Comparison of ENCODE assay signal across 8 cellular contexts in genomic region chr4:140757220-140757607, GRCh38. TPM values are rescaled to one million over a fixed set of nuclear protein-coding genes. Genes with fewer than 3 reads are reported as not detected.
DNase-seq lines count a peak whose midpoint lies in the region; ATAC-seq, FAIRE-seq and TF ChIP-seq lines count a peak whose summit lies in the region.

No MANE protein-coding gene starts in this region.

- no peak for FAIRE-seq in small intestine (lab: Jason Lieb, UNC)

- peak overlapping the region in 6 of 8 donors; percentile 13 to 61 (median 34) for H3K4me3 Mint-ChIP-seq in CD4-positive, alpha-beta memory T cell

- TF ChIP-seq CTCF in RWPE2 (IDR thresholded peaks at IDR 0.05; ENCODE audit: poor library complexity, severe bottlenecking) (no peak), fibroblast of lung (conservative IDR thresholded peaks at IDR 0.05 in 1 of 2, IDR thresholded peaks at IDR 0.05 in 1 of 2; ENCODE audit: low read depth in 1 of 2, low read length in 2 of 2) (no peak), ovary (IDR thresholded peaks at IDR 0.05) (no peak)

- 1 to 8% (median 6%) methylated on average over 4 of the region's 4 CpGs for WGBS in ovary, 3 donors
- WGBS in small intestine, 3 donors = 6 to 20% (median 11%) methylated on average over 4 of the region's 4 CpGs

- no peaks in the 10 kb centered on the region for H3K36me3 ChIP-seq in CD4-positive, alpha-beta memory T cell (ENCODE audit: insufficient read depth, low read length)
- H3K36me3 ChIP-seq in RWPE2 (ENCODE audit: low read depth) = no peaks in the 10 kb centered on the region
- H3K36me3 ChIP-seq in fibroblast of lung (ENCODE audit: control insufficient read depth, insufficient read depth, low read length) = no peaks in the 10 kb centered on the region
- H3K36me3 ChIP-seq in ovary = no peaks in the 10 kb centered on the region
- no peaks in the 10 kb centered on the region for H3K36me3 ChIP-seq in small intestine (ENCODE audit: control insufficient read depth in 2 of 2, insufficient read depth in 2 of 2, low read length in 2 of 2)

- H3K4me3 ChIP-seq in CD4-positive, alpha-beta memory T cell (ENCODE audit: low read length in 2 of 2) = no peak overlapping the region
- H3K4me3 ChIP-seq in RWPE2 (ENCODE audit: severe bottlenecking) (peak overlapping the region; percentile 79), fibroblast of lung (replicated peaks in 1 of 4; ENCODE audit: control extremely low read depth in 1 of 4, insufficient read depth in 1 of 4, low read depth in 3 of 4, low read length in 4 of 4) (peak overlapping the region; percentile 67 to 88 (median 76)), ovary (peak overlapping the region; percentile 69), small intestine (ENCODE audit: low read depth in 1 of 2, low read length in 2 of 2) (no peak overlapping the region)

- DNase-seq in CD4-positive, alpha-beta memory T cell = no peak
- DNase-seq in RWPE2 (ENCODE audit: low spot score) (no peak), fibroblast of lung (ENCODE audit: low read depth in 2 of 2) (no peak), ovary (no peak), posterior cingulate gyrus (no peak), small intestine (no peak), LoVo (ENCODE audit: low spot score) (no peak)

- H3K79me2 ChIP-seq in fibroblast of lung (ENCODE audit: control insufficient read depth, insufficient read depth, low read length) = peaks cover 22% of the 10 kb centered on the region

- no peak overlapping the region for H3K9ac ChIP-seq in fibroblast of lung (ENCODE audit: insufficient read depth, low read length)

- H3K4me1 Mint-ChIP-seq in CD4-positive, alpha-beta memory T cell = peaks cover 5 to 17% (median 10%) of the 10 kb centered on the region in 4 donors

- intact Hi-C loops in CD4-positive, alpha-beta memory T cell (cut with micrococcal nuclease) = no loop called here
- intact Hi-C loops in ovary (cut with DNase I) (loop anchor here in 2 of 4 donors (5.0 to 10.0 kb wide), 2 partner anchors 112 to 115 kb away; no protein-coding TSS in a partner anchor), posterior cingulate gyrus (cut with DNase I) (no loop called here)

- CTCF ChIA-PET in CD4-positive, alpha-beta memory T cell (lab: Charles Lee; ENCODE audit: partially characterized antibody) = interaction anchor here (0.7 kb wide), 1 partner anchor 171 kb away, joined by 4 read pairs; no protein-coding TSS in a partner anchor

- no peak for ATAC-seq in RWPE2 (ENCODE audit: low read depth)
- no peak for ATAC-seq in HG02588 (IDR thresholded peaks at IDR 0.05; ENCODE audit: unreplicated experiment)

- POLR2A ChIA-PET in CD4-positive, alpha-beta memory T cell (lab: Charles Lee; ENCODE audit: partially characterized antibody) = interaction anchor here (0.6 kb wide), 1 partner anchor 1256 kb away, joined by 5 read pairs; no protein-coding TSS in a partner anchor

- peaks cover 0 to 8% (median 3%) of the 10 kb centered on the region in 8 donors for H3K9me3 Mint-ChIP-seq in CD4-positive, alpha-beta memory T cell

- H3K9me3 ChIP-seq in CD4-positive, alpha-beta memory T cell (ENCODE audit: control insufficient read depth in 1 of 2, low read length in 2 of 2) = no peaks in the 10 kb centered on the region
- no peaks in the 10 kb centered on the region for H3K9me3 ChIP-seq in RWPE2 (ENCODE audit: severe bottlenecking)
- no peaks in the 10 kb centered on the region for H3K9me3 ChIP-seq in fibroblast of lung (ENCODE audit: control insufficient read depth, insufficient read depth, low read depth, low read length)
- no peaks in the 10 kb centered on the region for H3K9me3 ChIP-seq in ovary
- no peaks in the 10 kb centered on the region for H3K9me3 ChIP-seq in small intestine (ENCODE audit: control insufficient read depth, low read depth)

- H4K20me1 ChIP-seq in fibroblast of lung (ENCODE audit: control insufficient read depth, extremely low read depth, insufficient read depth, low read length) = no peaks in the 10 kb centered on the region

- no peak for TF ChIP-seq POLR2A in ovary (IDR thresholded peaks at IDR 0.05)

- H3K4me2 ChIP-seq in fibroblast of lung (ENCODE audit: extremely low read depth, insufficient read depth, low read length) = peak overlapping the region; percentile 55

- no peak overlapping the region for H3K27ac ChIP-seq in CD4-positive, alpha-beta memory T cell (ENCODE audit: low read depth, low read length)
- H3K27ac ChIP-seq in RWPE2 (ENCODE audit: poor library complexity, severe bottlenecking) = peak overlapping the region; percentile 61
- no peak overlapping the region for H3K27ac ChIP-seq in fibroblast of lung (ENCODE audit: insufficient read depth, low read length)
- H3K27ac ChIP-seq in ovary = peak overlapping the region in 1 of 2 donors; percentile 87
- H3K27ac ChIP-seq in small intestine (ENCODE audit: low read depth in 1 of 2, low read length in 1 of 2) = peak overlapping the region in 1 of 2 donors; percentile 99

- H3K36me3 Mint-ChIP-seq in CD4-positive, alpha-beta memory T cell = no peaks in the 10 kb centered on the region

- TF ChIP-seq EP300 in ovary (IDR thresholded peaks at IDR 0.05) = no peak

- no peak overlapping the region for H2AFZ ChIP-seq in fibroblast of lung (ENCODE audit: low read length)

- H3K4me1 ChIP-seq in CD4-positive, alpha-beta memory T cell (ENCODE audit: insufficient read depth, low read length) = peaks cover 5% of the 10 kb centered on the region
- no peaks in the 10 kb centered on the region for H3K4me1 ChIP-seq in RWPE2 (ENCODE audit: insufficient read depth, poor library complexity, severe bottlenecking)
- no peaks in the 10 kb centered on the region for H3K4me1 ChIP-seq in fibroblast of lung (ENCODE audit: control insufficient read depth, extremely low read depth, insufficient read depth, low read length)
- no peaks in the 10 kb centered on the region for H3K4me1 ChIP-seq in ovary (ENCODE audit: insufficient read depth)
- peaks cover 0 to 3% of the 10 kb centered on the region in 2 donors for H3K4me1 ChIP-seq in small intestine (ENCODE audit: control insufficient read depth in 2 of 2, insufficient read depth in 1 of 2, low read depth in 1 of 2, low read length in 1 of 2)

- H3K27me3 ChIP-seq in CD4-positive, alpha-beta memory T cell (ENCODE audit: insufficient read depth, low read length) = peaks cover 4% of the 10 kb centered on the region
- no peaks in the 10 kb centered on the region for H3K27me3 ChIP-seq in RWPE2 (ENCODE audit: insufficient read depth, poor library complexity, severe bottlenecking)
- no peaks in the 10 kb centered on the region for H3K27me3 ChIP-seq in fibroblast of lung (ENCODE audit: control insufficient read depth, insufficient read depth, low read length)
- no peaks in the 10 kb centered on the region for H3K27me3 ChIP-seq in ovary
- H3K27me3 ChIP-seq in small intestine (ENCODE audit: control insufficient read depth in 2 of 2, insufficient read depth in 2 of 2, low read length in 2 of 2) = no peaks in the 10 kb centered on the region

- H3K27me3 Mint-ChIP-seq in CD4-positive, alpha-beta memory T cell = peaks cover 40 to 45% of the 10 kb centered on the region in 2 donors

- no peak overlapping the region for H3K27ac Mint-ChIP-seq in CD4-positive, alpha-beta memory T cell

RNA-seq across cellular contexts. Expression of gene TBC1D9, which starts 1.0 kb away (rescaled TPM):
- under 1 TPM; 0.38 to 0.67 TPM for total RNA-seq in CD4-positive, alpha-beta memory T cell
- under 1 TPM in 1 of 2 donors, not detected in 1; 0.34 TPM for polyA plus RNA-seq in CD4-positive, alpha-beta memory T cell
- total RNA-seq in fibroblast of lung = 25.4 and 36.3 TPM in 2 replicates
- 17.3 and 18.6 TPM in 2 replicates for polyA plus RNA-seq in fibroblast of lung
- 13.2 and 14.7 TPM in 2 replicates for polyA plus RNA-seq in fibroblast of lung (2012)
- polyA minus RNA-seq in fibroblast of lung (ENCODE audit: low replicate concordance) = 20.5 and 40.4 TPM in 2 replicates
- total RNA-seq in ovary = 10 to 100 TPM; 14.9 to 28.8 (median 21.4) TPM
- 10 to 100 TPM; 13.2 to 24.0 TPM for polyA plus RNA-seq in ovary
- 10 to 100 TPM in 2 of 3 donors, 1 to 10 TPM in 1; 6.8 to 11.4 (median 10.1) TPM for polyA plus RNA-seq in small intestine

Comparison
In these comparisons a context has a peak if more than half of its experiments do, and no peak if none do; other contexts are left out.
1. H3K4me3 ChIP-seq: peak in RWPE2 (single experiment), fibroblast of lung (4 of 4) and ovary (single experiment); none in CD4-positive, alpha-beta memory T cell (0 of 2) and small intestine (0 of 2).
2. RNA of gene TBC1D9, which starts 1.0 kb away (polyA plus RNA-seq): 13.2 to 24.0 TPM in ovary, 13.2 to 18.6 TPM in fibroblast of lung and 6.8 to 11.4 TPM in small intestine; 0.34 TPM in CD4-positive, alpha-beta memory T cell; every median in the first group is over 4 times any median in the second.